1 cellular context compared by ENCODE assay signal in genomic region chr19:45137179-45137761, GRCh38.
TF ChIP-seq lines count a peak whose summit lies in the region.

No MANE protein-coding gene starts in this region.

TF ChIP-seq in H1, 55 proteins besides CTCF, POLR2A, EP300 and RAD21:
- TF ChIP-seq GABPA (IDR thresholded peaks at IDR 0.05; ENCODE audit: borderline replicate concordance, insufficient read depth, low read length) (no peak), E2F6 (IDR thresholded peaks at IDR 0.05) (no peak)
